1 cellular context compared by ENCODE assay signal in the genomic region with DNA sequence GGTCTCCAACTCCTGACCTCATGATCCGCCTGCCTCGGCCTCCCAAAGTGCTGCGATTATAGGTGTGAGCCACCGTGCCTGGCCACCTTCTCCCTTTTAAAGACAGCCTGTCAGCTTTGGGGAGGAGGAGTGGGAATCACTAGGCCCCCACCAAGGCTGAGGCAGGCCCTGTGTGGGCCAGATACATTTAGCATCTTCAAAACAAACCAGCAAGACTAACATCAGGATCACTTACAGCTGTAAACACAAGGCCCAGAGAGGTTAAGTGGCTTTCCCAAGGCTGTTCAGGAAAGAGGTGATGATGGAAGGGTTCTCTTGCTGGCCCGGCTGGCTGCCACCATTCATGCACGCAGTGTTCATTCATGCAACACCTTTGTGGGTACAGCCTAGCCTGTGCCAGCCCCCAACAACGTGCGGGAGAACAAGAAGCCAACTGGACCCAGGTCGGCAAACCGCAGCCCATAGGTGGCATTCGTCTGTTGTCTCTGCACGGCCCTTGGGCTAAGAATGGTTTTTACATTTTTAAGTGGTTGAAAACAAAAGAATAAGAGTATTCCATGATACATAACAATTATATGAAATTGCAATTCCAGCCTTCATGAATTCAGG.
TF ChIP-seq lines count a peak whose summit lies in the region.

No MANE protein-coding gene starts in this region.

TF ChIP-seq in H1, 55 proteins besides CTCF, POLR2A, EP300 and RAD21:
- no peak for TF ChIP-seq E2F6 (IDR thresholded peaks at IDR 0.05)
- no peak for TF ChIP-seq ASH2L (IDR thresholded peaks at IDR 0.05; ENCODE audit: low read length)
- TF ChIP-seq SAP30 (IDR thresholded peaks at IDR 0.05; ENCODE audit: insufficient read depth, insufficient replicate concordance, low read length): no peak
- TF ChIP-seq TCF12 (IDR thresholded peaks at IDR 0.05; ENCODE audit: low read depth, low read length): no peak
- no peak for TF ChIP-seq EZH2 (IDR thresholded peaks at IDR 0.05; ENCODE audit: low read depth, low read length, severe bottlenecking)
- no peak for TF ChIP-seq SRF (IDR thresholded peaks at IDR 0.05; ENCODE audit: low read depth, low read length)
- TF ChIP-seq POU5F1 (IDR thresholded peaks at IDR 0.05; ENCODE audit: low read depth, low read length): no peak
- TF ChIP-seq SP2 (IDR thresholded peaks at IDR 0.05; ENCODE audit: low read length): no peak
- no peak for TF ChIP-seq SIX5 (IDR thresholded peaks at IDR 0.05; ENCODE audit: low read depth, low read length)
- TF ChIP-seq NRF1 (IDR thresholded peaks at IDR 0.05; ENCODE audit: low read depth, low read length): no peak
- no peak for TF ChIP-seq CBX8 (IDR thresholded peaks at IDR 0.05; ENCODE audit: borderline replicate concordance, low read depth, low read length)
- no peak for TF ChIP-seq POLR2AphosphoS5 (IDR thresholded peaks at IDR 0.05; ENCODE audit: low read depth, low read length)
- TF ChIP-seq CHD1 (IDR thresholded peaks at IDR 0.05; ENCODE audit: low read depth, low read length): no peak
- TF ChIP-seq CEBPB (IDR thresholded peaks at IDR 0.05; ENCODE audit: low read depth, low read length): no peak
- TF ChIP-seq CHD2 (IDR thresholded peaks at IDR 0.05; ENCODE audit: low read length): no peak
- no peak for TF ChIP-seq KDM5A (IDR thresholded peaks at IDR 0.05; ENCODE audit: low read length)
